Comparison of ENCODE assay signal across 10 cellular contexts in genomic region chr2:157840568-157841156, GRCh38. TPM values are rescaled to one million over a fixed set of nuclear protein-coding genes. Genes with fewer than 3 reads are reported as not detected.
DNase-seq lines count a peak whose midpoint lies in the region; ATAC-seq and TF ChIP-seq lines count a peak whose summit lies in the region.
"Had no signal": no experiment of that assay in that cellular context is flagged by ENCODE, and none has a peak within 500 bp of the region (broad histone marks: within the 10 kb centered on the region; RNA-seq: fewer than 3 reads in every experiment).

No MANE protein-coding gene starts in this region.

- H3K4me3 ChIP-seq in left ventricle myocardium inferior (peak overlapping the region; percentile 14), smooth muscle cell (no peak overlapping the region)

- TF ChIP-seq CTCF in left ventricle myocardium inferior (IDR thresholded peaks at IDR 0.05; ENCODE audit: borderline replicate concordance): peak; percentile 53
- TF ChIP-seq CTCF in smooth muscle cell (IDR thresholded peaks at IDR 0.05; ENCODE audit: borderline replicate concordance, insufficient read depth, poor library complexity, severe bottlenecking): no peak

- no peak overlapping the region for H3K4me2 ChIP-seq in smooth muscle cell

- no peaks in the 10 kb centered on the region for H3K27me3 Mint-ChIP-seq in activated T-helper 17 cell treated with anti-CD3 and anti-CD28 coated beads, Interleukin-2, amount 50 U/mL, for 72 hours
- H3K27me3 Mint-ChIP-seq: activated CD8-positive, alpha-beta T cell treated with anti-CD3 and anti-CD28 coated beads for 36 hours had no signal

- H2AFZ ChIP-seq in smooth muscle cell (ENCODE audit: low read depth): no peak overlapping the region
- H2AFZ ChIP-seq: parathyroid adenoma had no signal

- H3K36me3 ChIP-seq in left ventricle myocardium inferior: no peaks in the 10 kb centered on the region
- H3K36me3 ChIP-seq in smooth muscle cell (ENCODE audit: low read depth): no peaks in the 10 kb centered on the region

- H3K27me3 ChIP-seq in left ventricle myocardium inferior (ENCODE audit: low read depth) (no peaks in the 10 kb centered on the region), smooth muscle cell (ENCODE audit: low read depth) (no peaks in the 10 kb centered on the region)

- H3K9me3 ChIP-seq in left ventricle myocardium inferior (replicated peaks): no peaks in the 10 kb centered on the region
- no peaks in the 10 kb centered on the region for H3K9me3 ChIP-seq in smooth muscle cell (replicated peaks; ENCODE audit: low read depth)

- no peak overlapping the region for H3K4me3 Mint-ChIP-seq in activated T-helper 17 cell treated with anti-CD3 and anti-CD28 coated beads, Interleukin-2, amount 50 U/mL, for 72 hours
- H3K4me3 Mint-ChIP-seq: activated CD8-positive, alpha-beta T cell treated with anti-CD3 and anti-CD28 coated beads for 36 hours had no signal

- H3K79me2 ChIP-seq in smooth muscle cell (ENCODE audit: low read depth): peaks cover 70% of the 10 kb centered on the region

- peaks cover 35% of the 10 kb centered on the region for H3K4me1 Mint-ChIP-seq in activated T-helper 17 cell treated with anti-CD3 and anti-CD28 coated beads, Interleukin-2, amount 50 U/mL, for 72 hours

- ATAC-seq in activated T-helper 17 cell treated with anti-CD3 and anti-CD28 coated beads, Interleukin-2, amount 50 U/mL, for 72 hours (replicated peaks): no peak
- ATAC-seq in HG03159 (IDR thresholded peaks at IDR 0.05; ENCODE audit: unreplicated experiment) (no peak), HG02970 (IDR thresholded peaks at IDR 0.05; ENCODE audit: low FRiP score, unreplicated experiment) (no peak)
- ATAC-seq: activated CD8-positive, alpha-beta T cell treated with anti-CD3 and anti-CD28 coated beads for 36 hours had no signal

- H3F3A ChIP-seq in smooth muscle cell (ENCODE audit: low read depth): peaks cover 35% of the 10 kb centered on the region

- H4K20me1 ChIP-seq in smooth muscle cell (ENCODE audit: low read depth): peaks cover 55% of the 10 kb centered on the region

- no peak overlapping the region for H3K9ac ChIP-seq in smooth muscle cell (ENCODE audit: low read depth)
- H3K9ac ChIP-seq: parathyroid adenoma had no signal

- intact Hi-C loops in left ventricle myocardium inferior (cut with micrococcal nuclease): no loop called here

- H3K27ac Mint-ChIP-seq in activated T-helper 17 cell treated with anti-CD3 and anti-CD28 coated beads, Interleukin-2, amount 50 U/mL, for 72 hours: peak overlapping the region; percentile 36
- H3K27ac Mint-ChIP-seq: activated CD8-positive, alpha-beta T cell treated with anti-CD3 and anti-CD28 coated beads for 36 hours had no signal

- no peaks in the 10 kb centered on the region for H3K9me3 Mint-ChIP-seq in activated T-helper 17 cell treated with anti-CD3 and anti-CD28 coated beads, Interleukin-2, amount 50 U/mL, for 72 hours
- H3K9me3 Mint-ChIP-seq: activated CD8-positive, alpha-beta T cell treated with anti-CD3 and anti-CD28 coated beads for 36 hours had no signal

- peaks cover 97% of the 10 kb centered on the region for H3K4me1 ChIP-seq in left ventricle myocardium inferior
- peaks cover 48% of the 10 kb centered on the region for H3K4me1 ChIP-seq in smooth muscle cell (ENCODE audit: low read depth)

- H3K36me3 Mint-ChIP-seq in activated T-helper 17 cell treated with anti-CD3 and anti-CD28 coated beads, Interleukin-2, amount 50 U/mL, for 72 hours (ENCODE audit: low read depth): peaks cover 32% of the 10 kb centered on the region

- DNase-seq in HuH-7 (ENCODE audit: low spot score): peak; percentile 33
- DNase-seq in left ventricle myocardium inferior: peak; percentile 64
- DNase-seq in renal cortical epithelial cell (ENCODE audit: low read depth): peak; percentile 90
- no peak for DNase-seq in LoVo (ENCODE audit: low spot score)
- no peak for DNase-seq in smooth muscle cell (lab: John Stamatoyannopoulos, UW; ENCODE audit: unreplicated experiment)
- DNase-seq: activated CD8-positive, alpha-beta T cell treated with anti-CD3 and anti-CD28 coated beads for 36 hours had no signal

- peak overlapping the region; percentile 88 for H3K27ac ChIP-seq in left ventricle myocardium inferior (replicated peaks)
- H3K27ac ChIP-seq in smooth muscle cell (ENCODE audit: low read depth): no peak overlapping the region
- H3K27ac ChIP-seq: parathyroid adenoma had no signal

- 82% methylated on average over 10 of the region's 10 CpGs for WGBS in smooth muscle cell (ENCODE audit: low lambda C conversion rate)

RNA-seq across cellular contexts. Expression of gene ACVR1, which starts 35.5 kb away (rescaled TPM):
- 10 to 100 TPM; 22.7 to 27.5 TPM for total RNA-seq in activated T-helper 17 cell treated with anti-CD3 and anti-CD28 coated beads, Interleukin-2, amount 50 U/mL, for 72 hours
- total RNA-seq in left ventricle myocardium inferior: 30.6 TPM
- 9.0 and 57.3 TPM in 2 replicates for total RNA-seq in renal cortical epithelial cell
- total RNA-seq in smooth muscle cell: 22.0 and 32.7 TPM in 2 replicates
- polyA plus RNA-seq in smooth muscle cell: 26.8 and 27.2 TPM in 2 replicates

Comparison
In these comparisons a context has a peak if more than half of its experiments do, and no peak if none do; other contexts are left out.
1. DNase-seq: peak in HuH-7 (single experiment), left ventricle myocardium inferior (single experiment) and renal cortical epithelial cell (single experiment); none in LoVo (single experiment) and smooth muscle cell (single experiment).